Comparison of ENCODE assay signal across 2 cellular contexts in the genomic region with DNA sequence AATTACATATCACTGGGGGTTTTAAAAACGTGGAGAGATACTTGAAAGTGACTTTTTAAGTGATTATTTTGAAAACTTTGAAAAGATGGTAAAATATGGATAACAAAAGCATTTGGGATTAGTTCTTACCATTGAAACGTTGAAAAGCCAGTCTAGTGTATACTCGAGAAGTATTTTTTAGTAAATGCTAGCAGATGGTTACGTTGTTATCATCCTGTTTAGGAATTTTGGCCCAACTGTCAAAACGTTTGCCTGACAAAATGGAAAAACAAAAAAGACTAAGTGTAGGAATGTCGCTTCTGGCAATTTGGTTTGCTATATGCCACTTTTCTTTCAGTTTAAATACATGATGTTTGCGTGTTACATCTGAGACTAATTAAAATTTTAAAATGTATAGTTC.
TF ChIP-seq lines count a peak whose summit lies in the region.

No MANE protein-coding gene starts in this region.

TF ChIP-seq in SK-N-SH, 30 proteins besides CTCF, POLR2A, EP300 and RAD21 (continued from another document):
- TF ChIP-seq ZBTB33 (IDR thresholded peaks at IDR 0.05; ENCODE audit: borderline replicate concordance, low read depth): no peak
- no peak for TF ChIP-seq FOSL2 (IDR thresholded peaks at IDR 0.05; ENCODE audit: borderline replicate concordance, low read depth)
- TF ChIP-seq, protein P1, sequence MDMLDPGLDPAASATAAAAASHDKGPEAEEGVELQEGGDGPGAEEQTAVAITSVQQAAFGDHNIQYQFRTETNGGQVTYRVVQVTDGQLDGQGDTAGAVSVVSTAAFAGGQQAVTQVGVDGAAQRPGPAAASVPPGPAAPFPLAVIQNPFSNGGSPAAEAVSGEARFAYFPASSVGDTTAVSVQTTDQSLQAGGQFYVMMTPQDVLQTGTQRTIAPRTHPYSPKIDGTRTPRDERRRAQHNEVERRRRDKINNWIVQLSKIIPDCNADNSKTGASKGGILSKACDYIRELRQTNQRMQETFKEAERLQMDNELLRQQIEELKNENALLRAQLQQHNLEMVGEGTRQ (IDR thresholded peaks at IDR 0.05; ENCODE audit: borderline replicate concordance, low read depth, low read length): no peak
- no peak for TF ChIP-seq JUND (IDR thresholded peaks at IDR 0.05)

TF ChIP-seq in SK-N-SH treated with all-trans-retinoic acid at 6 μM for 48 hours, 23 proteins besides CTCF, POLR2A, EP300 and RAD21 (continued from another document):
- TF ChIP-seq, protein P2, sequence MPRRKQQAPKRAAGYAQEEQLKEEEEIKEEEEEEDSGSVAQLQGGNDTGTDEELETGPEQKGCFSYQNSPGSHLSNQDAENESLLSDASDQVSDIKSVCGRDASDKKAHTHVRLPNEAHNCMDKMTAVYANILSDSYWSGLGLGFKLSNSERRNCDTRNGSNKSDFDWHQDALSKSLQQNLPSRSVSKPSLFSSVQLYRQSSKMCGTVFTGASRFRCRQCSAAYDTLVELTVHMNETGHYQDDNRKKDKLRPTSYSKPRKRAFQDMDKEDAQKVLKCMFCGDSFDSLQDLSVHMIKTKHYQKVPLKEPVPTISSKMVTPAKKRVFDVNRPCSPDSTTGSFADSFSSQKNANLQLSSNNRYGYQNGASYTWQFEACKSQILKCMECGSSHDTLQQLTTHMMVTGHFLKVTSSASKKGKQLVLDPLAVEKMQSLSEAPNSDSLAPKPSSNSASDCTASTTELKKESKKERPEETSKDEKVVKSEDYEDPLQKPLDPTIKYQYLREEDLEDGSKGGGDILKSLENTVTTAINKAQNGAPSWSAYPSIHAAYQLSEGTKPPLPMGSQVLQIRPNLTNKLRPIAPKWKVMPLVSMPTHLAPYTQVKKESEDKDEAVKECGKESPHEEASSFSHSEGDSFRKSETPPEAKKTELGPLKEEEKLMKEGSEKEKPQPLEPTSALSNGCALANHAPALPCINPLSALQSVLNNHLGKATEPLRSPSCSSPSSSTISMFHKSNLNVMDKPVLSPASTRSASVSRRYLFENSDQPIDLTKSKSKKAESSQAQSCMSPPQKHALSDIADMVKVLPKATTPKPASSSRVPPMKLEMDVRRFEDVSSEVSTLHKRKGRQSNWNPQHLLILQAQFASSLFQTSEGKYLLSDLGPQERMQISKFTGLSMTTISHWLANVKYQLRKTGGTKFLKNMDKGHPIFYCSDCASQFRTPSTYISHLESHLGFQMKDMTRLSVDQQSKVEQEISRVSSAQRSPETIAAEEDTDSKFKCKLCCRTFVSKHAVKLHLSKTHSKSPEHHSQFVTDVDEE (CRISPR knock-in tag; IDR thresholded peaks at IDR 0.05): no peak
- TF ChIP-seq PPARA (CRISPR knock-in tag; IDR thresholded peaks at IDR 0.05; ENCODE audit: borderline replicate concordance): no peak
- TF ChIP-seq RARB (CRISPR knock-in tag; IDR thresholded peaks at IDR 0.05): no peak
